ENCODE assay signal across 9 cellular contexts in the genomic region with DNA sequence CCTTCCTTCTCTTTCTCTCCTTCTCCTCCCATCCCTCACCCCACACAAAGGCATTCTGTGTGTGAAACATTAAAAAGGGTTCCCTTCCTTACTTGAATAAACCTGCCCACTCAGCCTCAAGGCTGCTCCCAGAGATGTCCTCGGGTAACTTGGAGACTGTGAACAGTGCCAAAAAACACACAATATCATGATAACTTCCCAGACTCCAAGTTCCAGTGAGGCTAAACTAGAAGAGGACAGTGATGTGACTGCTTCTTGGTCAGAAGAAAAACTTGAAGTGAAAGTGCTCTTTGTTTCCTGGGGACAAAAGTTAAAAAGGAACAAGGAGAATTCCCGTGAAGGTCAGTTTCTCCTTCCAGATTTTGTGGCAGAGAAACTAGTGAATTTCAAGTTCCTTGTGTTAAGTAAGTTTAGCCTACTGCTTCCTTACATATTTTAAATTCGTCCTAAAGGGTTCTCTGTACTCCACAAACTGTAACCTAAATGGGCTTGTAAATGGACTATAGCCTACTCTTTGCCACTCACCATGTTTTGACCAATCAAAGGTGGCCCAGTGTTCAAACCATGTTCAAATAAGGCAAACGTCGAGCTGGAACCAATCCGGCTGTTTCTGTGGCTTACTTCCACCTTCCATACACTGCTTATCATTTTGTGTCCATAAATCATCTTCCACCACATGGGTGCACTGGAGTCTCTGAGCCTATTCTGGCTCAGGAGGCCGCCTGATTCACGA. TPM values are rescaled to one million over a fixed set of nuclear protein-coding genes. Genes with fewer than 3 reads are reported as not detected.
A peak's percentile ranks its signal among the peaks of the same experiment; 100 is the strongest.
DNase-seq lines count a peak whose midpoint lies in the region; TF ChIP-seq lines count a peak whose summit lies in the region.
"Had no signal": no experiment of that assay in that cellular context is flagged by ENCODE, and none has a peak within 500 bp of the region (broad histone marks: within the 10 kb centered on the region; RNA-seq: fewer than 3 reads in every experiment).

No MANE protein-coding gene starts in this region.

- no peaks in the 10 kb centered on the region for H3K36me3 ChIP-seq in HAP-1 (replicated peaks)

- DNase-seq in AG09309 (ENCODE audit: low read depth) = peak; percentile 28
- DNase-seq in NCI-H69 (lab: John Stamatoyannopoulos, UW) = peak; percentile 13
- DNase-seq in cardiac fibroblast (ENCODE audit: low read depth in 2 of 2) = peak; percentile 50 to 89
- DNase-seq in lung microvascular endothelial cell (ENCODE audit: low read depth in 2 of 2) = peak; percentile 47 to 74
- DNase-seq in NCI-H345 (lab: John Stamatoyannopoulos, UW) = no peak
- no peak for DNase-seq in HAP-1 (ENCODE audit: low spot score in 2 of 2)
- no peak for DNase-seq in NCI-H2196 treated with DMSO at 0.1 percent for 48 hours (lab: John Stamatoyannopoulos, UW; ENCODE audit: unreplicated experiment)
- no peak for DNase-seq in NCI-H526 (lab: John Stamatoyannopoulos, UW)
- DNase-seq: H7 had no signal

- no peaks in the 10 kb centered on the region for H3K9me3 ChIP-seq in HAP-1

- no peaks in the 10 kb centered on the region for H3K27me3 ChIP-seq in HAP-1 (ENCODE audit: low read depth)

- TF ChIP-seq CTCF in AG09309 (IDR thresholded peaks at IDR 0.05; ENCODE audit: control insufficient read depth, insufficient read depth, low read depth, low read length, missing control alignments) (no peak), cardiac fibroblast (IDR thresholded peaks at IDR 0.05; ENCODE audit: low read depth, low read length) (no peak)

- H3K4me1 ChIP-seq in HAP-1 = no peaks in the 10 kb centered on the region

- H3K4me3 ChIP-seq in AG09309 (ENCODE audit: control insufficient read depth, low read depth, low read length) (no peak overlapping the region), cardiac fibroblast (replicated peaks in 1 of 2; ENCODE audit: low read depth in 2 of 2, low read length in 2 of 2) (no peak overlapping the region), HAP-1 (no peak overlapping the region)

- in situ Hi-C loops in HAP-1 (cut with MboI; ENCODE audit: low sequenced_read_pairs) = no loop called here

RNA-seq across cellular contexts. Expression of gene TPRKB, which starts 20.5 kb away (rescaled TPM):
- total RNA-seq in lung microvascular endothelial cell = 20.4 and 30.3 TPM in 2 replicates

Comparison
In these comparisons a context has a peak if more than half of its experiments do, and no peak if none do; other contexts are left out.
1. DNase-seq: peak in AG09309 (single experiment), NCI-H69 (single experiment), cardiac fibroblast (2 of 2) and lung microvascular endothelial cell (2 of 2); none in NCI-H345 (single experiment), HAP-1 (0 of 2), NCI-H2196 treated with DMSO at 0.1 percent for 48 hours (single experiment) and NCI-H526 (0 of 2).